ENCODE assay signal across 20 cellular contexts in genomic region chr4:5615496-5616075, GRCh38.
DNase-seq lines count a peak whose midpoint lies in the region; TF ChIP-seq lines count a peak whose summit lies in the region.
"Had no signal": no experiment of that assay in that cellular context is flagged by ENCODE, and none has a peak within 500 bp of the region (broad histone marks: within the 10 kb centered on the region; RNA-seq: fewer than 3 reads in every experiment).

No MANE protein-coding gene starts in this region.

- peaks cover 14% of the 10 kb centered on the region for H3K36me3 Mint-ChIP-seq in neural crest cell (ENCODE audit: low read depth)

- H3K9me3 Mint-ChIP-seq in neural crest cell = no peaks in the 10 kb centered on the region

- peaks cover 7% of the 10 kb centered on the region for H3K4me1 Mint-ChIP-seq in neural crest cell
- H3K4me1 Mint-ChIP-seq: B cell had no signal

- no peak for TF ChIP-seq CTCF in neural crest cell (conservative IDR thresholded peaks at IDR 0.05)

- DNase-seq in ELF-1 (ENCODE audit: low read depth, low spot score) = peak; percentile 90
- DNase-seq in SW480 (ENCODE audit: low spot score) = peak; percentile 9
- peak; percentile 45 for DNase-seq in iPS-NIHi7 (ENCODE audit: extremely low spot score)
- no peak for DNase-seq in neural crest cell (ENCODE audit: low read depth, low spot score)
- DNase-seq in CD1c-positive myeloid dendritic cell (ENCODE audit: extremely low spot score) = no peak
- no peak for DNase-seq in NCI-H69 (lab: John Stamatoyannopoulos, UW)
- no peak for DNase-seq in activated CD8-positive, alpha-beta memory T cell treated with anti-CD3 and anti-CD28 coated beads, Interleukin-2, amount 50 U/mL, for 4 hours
- DNase-seq: DMS153, DND-41, GM23248, H7, IMR-90, KG1, MM.1S, NCI-H2029, NCI-H446 treated with DMSO at 0.1 percent for 48 hours, NCI-H526 treated with DMSO at 0.1 percent for 48 hours, Right ventricle myocardium superior, RPMI8226 had no signal

- peak overlapping the region; percentile 78 for H3K27ac Mint-ChIP-seq in neural crest cell (ENCODE audit: unreplicated experiment)
- H3K27ac Mint-ChIP-seq: B cell had no signal

- H3K4me3 Mint-ChIP-seq in neural crest cell = no peak overlapping the region
- H3K4me3 Mint-ChIP-seq: B cell had no signal

- no peaks in the 10 kb centered on the region for H3K27me3 Mint-ChIP-seq in neural crest cell (ENCODE audit: low read depth)
- H3K27me3 Mint-ChIP-seq: B cell had no signal

Comparison
In these comparisons a context has a peak if more than half of its experiments do, and no peak if none do; other contexts are left out.
1. DNase-seq: peak in ELF-1 (single experiment), SW480 (single experiment) and iPS-NIHi7 (single experiment); none in neural crest cell (single experiment), CD1c-positive myeloid dendritic cell (single experiment), NCI-H69 (single experiment) and activated CD8-positive, alpha-beta memory T cell treated with anti-CD3 and anti-CD28 coated beads, Interleukin-2, amount 50 U/mL, for 4 hours (single experiment).